ENCODE assay signal across 10 cellular contexts in the genomic region with DNA sequence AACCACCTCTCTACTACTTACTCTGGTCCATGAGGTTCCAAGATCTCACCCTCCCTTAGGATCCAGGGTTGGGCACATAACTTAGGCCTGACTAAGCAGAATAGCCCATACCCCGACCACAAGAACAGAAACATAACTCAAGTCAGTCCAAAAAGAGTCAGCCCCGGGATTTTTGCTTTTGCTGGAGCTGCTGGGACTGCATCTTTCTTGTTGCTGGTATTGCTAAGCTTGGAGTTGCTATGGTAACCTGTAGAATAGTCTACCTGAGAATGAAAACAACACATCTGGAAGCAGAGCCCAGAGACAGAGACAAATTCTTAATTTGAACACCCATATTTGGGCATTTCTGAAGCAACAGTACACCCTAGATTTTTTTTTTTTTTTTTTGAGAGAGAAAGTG. TPM values are rescaled to one million over a fixed set of nuclear protein-coding genes. Genes with fewer than 3 reads are reported as not detected.
DNase-seq lines count a peak whose midpoint lies in the region; FAIRE-seq lines count a peak whose summit lies in the region.
"Had no signal": no experiment of that assay in that cellular context is flagged by ENCODE, and none has a peak within 500 bp of the region (broad histone marks: within the 10 kb centered on the region; RNA-seq: fewer than 3 reads in every experiment).

No MANE protein-coding gene starts in this region.

- DNase-seq in A172 (ENCODE audit: low spot score) = peak; percentile 91
- DNase-seq in GM19239 (ENCODE audit: insufficient read length, low spot score) = no peak
- peak; percentile 77 for DNase-seq in RPMI8226
- DNase-seq in fibroblast of peridontal ligament (ENCODE audit: extremely low read depth) = peak; percentile 89
- DNase-seq in posterior cingulate gyrus = no peak
- no peak for DNase-seq in SIG-M5 (lab: John Stamatoyannopoulos, UW)
- DNase-seq in NCI-H187 treated with DMSO at 0.1 percent for 48 hours (lab: John Stamatoyannopoulos, UW) = no peak
- no peak for DNase-seq in NCI-H510A (lab: John Stamatoyannopoulos, UW)
- DNase-seq: activated naive CD8-positive, alpha-beta T cell treated with anti-CD3 and anti-CD28 coated beads, Interleukin-2, amount 10 ng/mL, durations not matched to agents 7 days and 5 days; psoas muscle had no signal

- intact Hi-C loops in posterior cingulate gyrus (cut with DNase I) = no loop called here

- peak; percentile 21 for FAIRE-seq in GM19239 (lab: Jason Lieb, UNC)

RNA-seq across cellular contexts. Expression of a gene that starts 6.5 kb away (rescaled TPM):
- 27.0 and 42.2 TPM in 2 replicates for total RNA-seq in A172 (2014; rRNA removed; shearing (Covaris generic))

RNA-seq across cellular contexts. Expression of a gene that starts 19.5 kb away (rescaled TPM):
- 69.8 and 87.7 TPM in 2 replicates for total RNA-seq in A172 (2014; rRNA removed; shearing (Covaris generic))

Comparison
In these comparisons a context has a peak if more than half of its experiments do, and no peak if none do; other contexts are left out.
1. DNase-seq: peak in A172 (single experiment), RPMI8226 (single experiment) and fibroblast of peridontal ligament (single experiment); none in GM19239 (single experiment), posterior cingulate gyrus (0 of 10), SIG-M5 (single experiment), NCI-H187 treated with DMSO at 0.1 percent for 48 hours (single experiment) and NCI-H510A (single experiment).